ENCODE assay signal across 1 cellular context in the genomic region with DNA sequence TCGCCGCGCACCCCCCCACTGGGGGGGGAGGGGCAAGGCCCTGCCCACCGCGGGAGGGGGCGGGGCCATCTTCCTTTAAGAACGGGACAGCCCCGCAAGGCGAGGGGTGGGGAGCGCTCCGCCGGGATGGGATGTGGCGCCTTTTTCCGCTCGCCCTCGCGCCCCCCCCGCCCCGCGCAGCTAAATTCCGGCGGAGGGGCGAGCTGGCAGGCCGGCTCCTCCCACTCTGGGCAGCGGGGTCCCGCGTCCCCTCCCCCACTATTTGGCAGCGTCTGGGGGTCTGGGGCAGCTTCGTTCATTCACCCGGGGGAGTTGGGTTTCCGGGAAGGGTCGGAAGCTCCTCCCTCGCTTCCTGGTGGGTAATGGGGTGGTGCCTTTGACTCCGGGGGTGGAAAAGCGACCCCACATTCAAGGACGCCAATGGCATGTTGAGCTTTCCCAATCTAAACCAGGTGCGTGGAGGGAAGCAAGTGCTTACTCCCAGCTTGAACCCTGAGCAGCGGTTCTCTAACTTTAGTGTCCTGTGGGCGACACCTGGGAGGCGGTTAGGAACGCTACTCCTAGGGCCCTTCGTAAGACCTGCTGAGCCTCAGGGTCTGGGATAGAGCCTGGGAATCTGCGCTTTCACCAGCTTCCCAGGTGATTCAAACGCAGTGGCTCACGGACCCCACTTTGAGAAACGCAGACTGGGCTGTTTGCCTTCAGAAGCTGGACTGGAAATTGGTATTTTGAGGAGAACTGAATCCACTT.
TF ChIP-seq lines count a peak whose summit lies in the region.

No MANE protein-coding gene starts in this region.

TF ChIP-seq in HepG2, 621 proteins besides CTCF, POLR2A, EP300 and RAD21 (continued from another document and continues in another):
- TF ChIP-seq, protein P1, sequence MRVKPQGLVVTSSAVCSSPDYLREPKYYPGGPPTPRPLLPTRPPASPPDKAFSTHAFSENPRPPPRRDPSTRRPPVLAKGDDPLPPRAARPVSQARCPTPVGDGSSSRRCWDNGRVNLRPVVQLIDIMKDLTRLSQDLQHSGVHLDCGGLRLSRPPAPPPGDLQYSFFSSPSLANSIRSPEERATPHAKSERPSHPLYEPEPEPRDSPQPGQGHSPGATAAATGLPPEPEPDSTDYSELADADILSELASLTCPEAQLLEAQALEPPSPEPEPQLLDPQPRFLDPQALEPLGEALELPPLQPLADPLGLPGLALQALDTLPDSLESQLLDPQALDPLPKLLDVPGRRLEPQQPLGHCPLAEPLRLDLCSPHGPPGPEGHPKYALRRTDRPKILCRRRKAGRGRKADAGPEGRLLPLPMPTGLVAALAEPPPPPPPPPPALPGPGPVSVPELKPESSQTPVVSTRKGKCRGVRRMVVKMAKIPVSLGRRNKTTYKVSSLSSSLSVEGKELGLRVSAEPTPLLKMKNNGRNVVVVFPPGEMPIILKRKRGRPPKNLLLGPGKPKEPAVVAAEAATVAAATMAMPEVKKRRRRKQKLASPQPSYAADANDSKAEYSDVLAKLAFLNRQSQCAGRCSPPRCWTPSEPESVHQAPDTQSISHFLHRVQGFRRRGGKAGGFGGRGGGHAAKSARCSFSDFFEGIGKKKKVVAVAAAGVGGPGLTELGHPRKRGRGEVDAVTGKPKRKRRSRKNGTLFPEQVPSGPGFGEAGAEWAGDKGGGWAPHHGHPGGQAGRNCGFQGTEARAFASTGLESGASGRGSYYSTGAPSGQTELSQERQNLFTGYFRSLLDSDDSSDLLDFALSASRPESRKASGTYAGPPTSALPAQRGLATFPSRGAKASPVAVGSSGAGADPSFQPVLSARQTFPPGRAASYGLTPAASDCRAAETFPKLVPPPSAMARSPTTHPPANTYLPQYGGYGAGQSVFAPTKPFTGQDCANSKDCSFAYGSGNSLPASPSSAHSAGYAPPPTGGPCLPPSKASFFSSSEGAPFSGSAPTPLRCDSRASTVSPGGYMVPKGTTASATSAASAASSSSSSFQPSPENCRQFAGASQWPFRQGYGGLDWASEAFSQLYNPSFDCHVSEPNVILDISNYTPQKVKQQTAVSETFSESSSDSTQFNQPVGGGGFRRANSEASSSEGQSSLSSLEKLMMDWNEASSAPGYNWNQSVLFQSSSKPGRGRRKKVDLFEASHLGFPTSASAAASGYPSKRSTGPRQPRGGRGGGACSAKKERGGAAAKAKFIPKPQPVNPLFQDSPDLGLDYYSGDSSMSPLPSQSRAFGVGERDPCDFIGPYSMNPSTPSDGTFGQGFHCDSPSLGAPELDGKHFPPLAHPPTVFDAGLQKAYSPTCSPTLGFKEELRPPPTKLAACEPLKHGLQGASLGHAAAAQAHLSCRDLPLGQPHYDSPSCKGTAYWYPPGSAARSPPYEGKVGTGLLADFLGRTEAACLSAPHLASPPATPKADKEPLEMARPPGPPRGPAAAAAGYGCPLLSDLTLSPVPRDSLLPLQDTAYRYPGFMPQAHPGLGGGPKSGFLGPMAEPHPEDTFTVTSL (CRISPR knock-in tag; IDR thresholded peaks at IDR 0.05; ENCODE audit: borderline replicate concordance), result peak; percentile 73; the same call in 1 of the 2 replicates
- TF ChIP-seq MAF1 (CRISPR knock-in tag; IDR thresholded peaks at IDR 0.05; ENCODE audit: borderline replicate concordance) (peak; percentile 75; the same call in 1 of the 2 replicates), KDM2A (CRISPR knock-in tag; IDR thresholded peaks at IDR 0.05; ENCODE audit: borderline replicate concordance, low read depth) (peak; percentile 81), ZNF841 (CRISPR knock-in tag; IDR thresholded peaks at IDR 0.05; ENCODE audit: borderline replicate concordance) (peak; percentile 63; the same call in 1 of the 2 replicates), NFYC (CRISPR knock-in tag; IDR thresholded peaks at IDR 0.05) (peak; percentile 15; the same call in 1 of the 2 replicates), NR1H2 (CRISPR knock-in tag; IDR thresholded peaks at IDR 0.05; ENCODE audit: borderline replicate concordance, low read depth) (no peak), ZNF30 (CRISPR knock-in tag; IDR thresholded peaks at IDR 0.05) (peak; percentile 93; the same call in 1 of the 2 replicates), AGO2 (optimal IDR thresholded peaks at IDR 0.05; ENCODE audit: low read depth, low read length) (peak; percentile 60), MTF2 (CRISPR knock-in tag; IDR thresholded peaks at IDR 0.05; ENCODE audit: borderline replicate concordance) (peak; percentile 94; the same call in 1 of the 2 replicates), SMARCC2 (IDR thresholded peaks at IDR 0.05) (no peak), ZMYM3 (CRISPR knock-in tag; IDR thresholded peaks at IDR 0.05) (0 out of 2 replicates have a peak, but pooled peaks have one; percentile 46), CCDC6 (CRISPR knock-in tag; IDR thresholded peaks at IDR 0.05) (no peak), PCBP1 (IDR thresholded peaks at IDR 0.05; ENCODE audit: borderline replicate concordance, low read depth, low read length) (peak; percentile 93)
- TF ChIP-seq, protein P2, sequence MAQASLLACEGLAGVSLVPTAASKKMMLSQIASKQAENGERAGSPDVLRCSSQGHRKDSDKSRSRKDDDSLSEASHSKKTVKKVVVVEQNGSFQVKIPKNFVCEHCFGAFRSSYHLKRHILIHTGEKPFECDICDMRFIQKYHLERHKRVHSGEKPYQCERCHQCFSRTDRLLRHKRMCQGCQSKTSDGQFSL (CRISPR knock-in tag; IDR thresholded peaks at IDR 0.05), result peak; percentile 98
- TF ChIP-seq, protein P3, sequence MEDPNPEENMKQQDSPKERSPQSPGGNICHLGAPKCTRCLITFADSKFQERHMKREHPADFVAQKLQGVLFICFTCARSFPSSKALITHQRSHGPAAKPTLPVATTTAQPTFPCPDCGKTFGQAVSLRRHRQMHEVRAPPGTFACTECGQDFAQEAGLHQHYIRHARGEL (CRISPR knock-in tag; IDR thresholded peaks at IDR 0.05), result no peak; the same call in 1 of the 2 replicates
- TF ChIP-seq, protein P4, sequence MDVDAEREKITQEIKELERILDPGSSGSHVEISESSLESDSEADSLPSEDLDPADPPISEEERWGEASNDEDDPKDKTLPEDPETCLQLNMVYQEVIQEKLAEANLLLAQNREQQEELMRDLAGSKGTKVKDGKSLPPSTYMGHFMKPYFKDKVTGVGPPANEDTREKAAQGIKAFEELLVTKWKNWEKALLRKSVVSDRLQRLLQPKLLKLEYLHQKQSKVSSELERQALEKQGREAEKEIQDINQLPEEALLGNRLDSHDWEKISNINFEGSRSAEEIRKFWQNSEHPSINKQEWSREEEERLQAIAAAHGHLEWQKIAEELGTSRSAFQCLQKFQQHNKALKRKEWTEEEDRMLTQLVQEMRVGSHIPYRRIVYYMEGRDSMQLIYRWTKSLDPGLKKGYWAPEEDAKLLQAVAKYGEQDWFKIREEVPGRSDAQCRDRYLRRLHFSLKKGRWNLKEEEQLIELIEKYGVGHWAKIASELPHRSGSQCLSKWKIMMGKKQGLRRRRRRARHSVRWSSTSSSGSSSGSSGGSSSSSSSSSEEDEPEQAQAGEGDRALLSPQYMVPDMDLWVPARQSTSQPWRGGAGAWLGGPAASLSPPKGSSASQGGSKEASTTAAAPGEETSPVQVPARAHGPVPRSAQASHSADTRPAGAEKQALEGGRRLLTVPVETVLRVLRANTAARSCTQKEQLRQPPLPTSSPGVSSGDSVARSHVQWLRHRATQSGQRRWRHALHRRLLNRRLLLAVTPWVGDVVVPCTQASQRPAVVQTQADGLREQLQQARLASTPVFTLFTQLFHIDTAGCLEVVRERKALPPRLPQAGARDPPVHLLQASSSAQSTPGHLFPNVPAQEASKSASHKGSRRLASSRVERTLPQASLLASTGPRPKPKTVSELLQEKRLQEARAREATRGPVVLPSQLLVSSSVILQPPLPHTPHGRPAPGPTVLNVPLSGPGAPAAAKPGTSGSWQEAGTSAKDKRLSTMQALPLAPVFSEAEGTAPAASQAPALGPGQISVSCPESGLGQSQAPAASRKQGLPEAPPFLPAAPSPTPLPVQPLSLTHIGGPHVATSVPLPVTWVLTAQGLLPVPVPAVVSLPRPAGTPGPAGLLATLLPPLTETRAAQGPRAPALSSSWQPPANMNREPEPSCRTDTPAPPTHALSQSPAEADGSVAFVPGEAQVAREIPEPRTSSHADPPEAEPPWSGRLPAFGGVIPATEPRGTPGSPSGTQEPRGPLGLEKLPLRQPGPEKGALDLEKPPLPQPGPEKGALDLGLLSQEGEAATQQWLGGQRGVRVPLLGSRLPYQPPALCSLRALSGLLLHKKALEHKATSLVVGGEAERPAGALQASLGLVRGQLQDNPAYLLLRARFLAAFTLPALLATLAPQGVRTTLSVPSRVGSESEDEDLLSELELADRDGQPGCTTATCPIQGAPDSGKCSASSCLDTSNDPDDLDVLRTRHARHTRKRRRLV (CRISPR knock-in tag; IDR thresholded peaks at IDR 0.05), result peak; percentile 64; the same call in 1 of the 2 replicates
- TF ChIP-seq, protein P5, sequence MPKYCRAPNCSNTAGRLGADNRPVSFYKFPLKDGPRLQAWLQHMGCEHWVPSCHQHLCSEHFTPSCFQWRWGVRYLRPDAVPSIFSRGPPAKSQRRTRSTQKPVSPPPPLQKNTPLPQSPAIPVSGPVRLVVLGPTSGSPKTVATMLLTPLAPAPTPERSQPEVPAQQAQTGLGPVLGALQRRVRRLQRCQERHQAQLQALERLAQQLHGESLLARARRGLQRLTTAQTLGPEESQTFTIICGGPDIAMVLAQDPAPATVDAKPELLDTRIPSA (CRISPR knock-in tag; IDR thresholded peaks at IDR 0.05; ENCODE audit: borderline replicate concordance), result no peak
- TF ChIP-seq, protein P6, sequence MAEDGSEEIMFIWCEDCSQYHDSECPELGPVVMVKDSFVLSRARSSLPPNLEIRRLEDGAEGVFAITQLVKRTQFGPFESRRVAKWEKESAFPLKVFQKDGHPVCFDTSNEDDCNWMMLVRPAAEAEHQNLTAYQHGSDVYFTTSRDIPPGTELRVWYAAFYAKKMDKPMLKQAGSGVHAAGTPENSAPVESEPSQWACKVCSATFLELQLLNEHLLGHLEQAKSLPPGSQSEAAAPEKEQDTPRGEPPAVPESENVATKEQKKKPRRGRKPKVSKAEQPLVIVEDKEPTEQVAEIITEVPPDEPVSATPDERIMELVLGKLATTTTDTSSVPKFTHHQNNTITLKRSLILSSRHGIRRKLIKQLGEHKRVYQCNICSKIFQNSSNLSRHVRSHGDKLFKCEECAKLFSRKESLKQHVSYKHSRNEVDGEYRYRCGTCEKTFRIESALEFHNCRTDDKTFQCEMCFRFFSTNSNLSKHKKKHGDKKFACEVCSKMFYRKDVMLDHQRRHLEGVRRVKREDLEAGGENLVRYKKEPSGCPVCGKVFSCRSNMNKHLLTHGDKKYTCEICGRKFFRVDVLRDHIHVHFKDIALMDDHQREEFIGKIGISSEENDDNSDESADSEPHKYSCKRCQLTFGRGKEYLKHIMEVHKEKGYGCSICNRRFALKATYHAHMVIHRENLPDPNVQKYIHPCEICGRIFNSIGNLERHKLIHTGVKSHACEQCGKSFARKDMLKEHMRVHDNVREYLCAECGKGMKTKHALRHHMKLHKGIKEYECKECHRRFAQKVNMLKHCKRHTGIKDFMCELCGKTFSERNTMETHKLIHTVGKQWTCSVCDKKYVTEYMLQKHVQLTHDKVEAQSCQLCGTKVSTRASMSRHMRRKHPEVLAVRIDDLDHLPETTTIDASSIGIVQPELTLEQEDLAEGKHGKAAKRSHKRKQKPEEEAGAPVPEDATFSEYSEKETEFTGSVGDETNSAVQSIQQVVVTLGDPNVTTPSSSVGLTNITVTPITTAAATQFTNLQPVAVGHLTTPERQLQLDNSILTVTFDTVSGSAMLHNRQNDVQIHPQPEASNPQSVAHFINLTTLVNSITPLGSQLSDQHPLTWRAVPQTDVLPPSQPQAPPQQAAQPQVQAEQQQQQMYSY (CRISPR knock-in tag; IDR thresholded peaks at IDR 0.05), result no peak
- TF ChIP-seq, protein P7, sequence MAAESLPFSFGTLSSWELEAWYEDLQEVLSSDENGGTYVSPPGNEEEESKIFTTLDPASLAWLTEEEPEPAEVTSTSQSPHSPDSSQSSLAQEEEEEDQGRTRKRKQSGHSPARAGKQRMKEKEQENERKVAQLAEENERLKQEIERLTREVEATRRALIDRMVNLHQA (CRISPR knock-in tag; IDR thresholded peaks at IDR 0.05), result no peak
- TF ChIP-seq, protein P8, sequence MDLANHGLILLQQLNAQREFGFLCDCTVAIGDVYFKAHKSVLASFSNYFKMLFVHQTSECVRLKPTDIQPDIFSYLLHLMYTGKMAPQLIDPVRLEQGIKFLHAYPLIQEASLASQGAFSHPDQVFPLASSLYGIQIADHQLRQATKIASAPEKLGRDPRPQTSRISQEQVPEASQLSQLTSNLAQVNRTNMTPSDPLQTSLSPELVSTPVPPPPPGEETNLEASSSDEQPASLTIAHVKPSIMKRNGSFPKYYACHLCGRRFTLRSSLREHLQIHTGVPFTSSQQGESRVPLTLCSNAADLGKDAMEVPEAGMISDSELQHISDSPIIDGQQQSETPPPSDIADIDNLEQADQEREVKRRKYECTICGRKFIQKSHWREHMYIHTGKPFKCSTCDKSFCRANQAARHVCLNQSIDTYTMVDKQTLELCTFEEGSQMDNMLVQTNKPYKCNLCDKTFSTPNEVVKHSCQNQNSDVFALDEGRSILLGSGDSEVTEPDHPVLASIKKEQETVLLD (CRISPR knock-in tag; IDR thresholded peaks at IDR 0.05; ENCODE audit: low read depth), result no peak; the same call in 1 of the 2 replicates
- TF ChIP-seq, protein P9, sequence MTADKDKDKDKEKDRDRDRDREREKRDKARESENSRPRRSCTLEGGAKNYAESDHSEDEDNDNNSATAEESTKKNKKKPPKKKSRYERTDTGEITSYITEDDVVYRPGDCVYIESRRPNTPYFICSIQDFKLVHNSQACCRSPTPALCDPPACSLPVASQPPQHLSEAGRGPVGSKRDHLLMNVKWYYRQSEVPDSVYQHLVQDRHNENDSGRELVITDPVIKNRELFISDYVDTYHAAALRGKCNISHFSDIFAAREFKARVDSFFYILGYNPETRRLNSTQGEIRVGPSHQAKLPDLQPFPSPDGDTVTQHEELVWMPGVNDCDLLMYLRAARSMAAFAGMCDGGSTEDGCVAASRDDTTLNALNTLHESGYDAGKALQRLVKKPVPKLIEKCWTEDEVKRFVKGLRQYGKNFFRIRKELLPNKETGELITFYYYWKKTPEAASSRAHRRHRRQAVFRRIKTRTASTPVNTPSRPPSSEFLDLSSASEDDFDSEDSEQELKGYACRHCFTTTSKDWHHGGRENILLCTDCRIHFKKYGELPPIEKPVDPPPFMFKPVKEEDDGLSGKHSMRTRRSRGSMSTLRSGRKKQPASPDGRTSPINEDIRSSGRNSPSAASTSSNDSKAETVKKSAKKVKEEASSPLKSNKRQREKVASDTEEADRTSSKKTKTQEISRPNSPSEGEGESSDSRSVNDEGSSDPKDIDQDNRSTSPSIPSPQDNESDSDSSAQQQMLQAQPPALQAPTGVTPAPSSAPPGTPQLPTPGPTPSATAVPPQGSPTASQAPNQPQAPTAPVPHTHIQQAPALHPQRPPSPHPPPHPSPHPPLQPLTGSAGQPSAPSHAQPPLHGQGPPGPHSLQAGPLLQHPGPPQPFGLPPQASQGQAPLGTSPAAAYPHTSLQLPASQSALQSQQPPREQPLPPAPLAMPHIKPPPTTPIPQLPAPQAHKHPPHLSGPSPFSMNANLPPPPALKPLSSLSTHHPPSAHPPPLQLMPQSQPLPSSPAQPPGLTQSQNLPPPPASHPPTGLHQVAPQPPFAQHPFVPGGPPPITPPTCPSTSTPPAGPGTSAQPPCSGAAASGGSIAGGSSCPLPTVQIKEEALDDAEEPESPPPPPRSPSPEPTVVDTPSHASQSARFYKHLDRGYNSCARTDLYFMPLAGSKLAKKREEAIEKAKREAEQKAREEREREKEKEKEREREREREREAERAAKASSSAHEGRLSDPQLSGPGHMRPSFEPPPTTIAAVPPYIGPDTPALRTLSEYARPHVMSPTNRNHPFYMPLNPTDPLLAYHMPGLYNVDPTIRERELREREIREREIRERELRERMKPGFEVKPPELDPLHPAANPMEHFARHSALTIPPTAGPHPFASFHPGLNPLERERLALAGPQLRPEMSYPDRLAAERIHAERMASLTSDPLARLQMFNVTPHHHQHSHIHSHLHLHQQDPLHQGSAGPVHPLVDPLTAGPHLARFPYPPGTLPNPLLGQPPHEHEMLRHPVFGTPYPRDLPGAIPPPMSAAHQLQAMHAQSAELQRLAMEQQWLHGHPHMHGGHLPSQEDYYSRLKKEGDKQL (CRISPR knock-in tag; IDR thresholded peaks at IDR 0.05; ENCODE audit: low read depth), result peak; percentile 54; the same call in 1 of the 2 replicates
